1 cellular context compared by ENCODE assay signal in the genomic region with DNA sequence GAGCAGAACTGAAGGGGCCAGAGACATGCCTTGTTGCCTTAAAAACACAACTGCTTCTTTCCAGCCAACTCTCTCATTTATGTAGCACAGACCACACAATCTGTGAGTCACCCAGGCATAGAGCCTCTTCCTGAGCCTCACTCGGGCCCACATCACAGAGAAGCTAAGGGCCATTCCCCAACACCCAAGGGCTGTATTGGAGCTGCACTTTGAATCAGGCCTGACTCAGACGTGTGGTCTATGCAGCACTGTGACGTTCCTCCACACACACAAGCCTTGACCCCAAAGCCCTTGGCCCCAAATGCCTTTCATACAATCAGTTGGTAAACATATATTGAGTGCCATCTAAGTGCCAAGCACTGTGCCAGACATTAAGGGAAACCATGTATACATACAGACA.
TF ChIP-seq lines count a peak whose summit lies in the region.

No MANE protein-coding gene starts in this region.

TF ChIP-seq in GM23338, 12 proteins besides CTCF, POLR2A, EP300 and RAD21:
- no peak for TF ChIP-seq EZH2 (IDR thresholded peaks at IDR 0.05; ENCODE audit: low read depth, unreplicated experiment)
- TF ChIP-seq EZH2phosphoT487 (IDR thresholded peaks at IDR 0.05; ENCODE audit: unreplicated experiment) = no peak
- TF ChIP-seq ZNF331 (CRISPR knock-in tag; IDR thresholded peaks at IDR 0.05; ENCODE audit: low read depth) = no peak
- TF ChIP-seq ZNF114 (CRISPR knock-in tag; IDR thresholded peaks at IDR 0.05) = no peak
- TF ChIP-seq REST (IDR thresholded peaks at IDR 0.05; ENCODE audit: unreplicated experiment) = no peak
- TF ChIP-seq ETS1 (IDR thresholded peaks at IDR 0.05) = no peak
- no peak for TF ChIP-seq STAT1 (IDR thresholded peaks at IDR 0.05; ENCODE audit: unreplicated experiment)
- no peak for TF ChIP-seq CREB1 (CRISPR knock-in tag; IDR thresholded peaks at IDR 0.05; ENCODE audit: low read depth)
